ENCODE assay signal across 25 cellular contexts in the genomic region with DNA sequence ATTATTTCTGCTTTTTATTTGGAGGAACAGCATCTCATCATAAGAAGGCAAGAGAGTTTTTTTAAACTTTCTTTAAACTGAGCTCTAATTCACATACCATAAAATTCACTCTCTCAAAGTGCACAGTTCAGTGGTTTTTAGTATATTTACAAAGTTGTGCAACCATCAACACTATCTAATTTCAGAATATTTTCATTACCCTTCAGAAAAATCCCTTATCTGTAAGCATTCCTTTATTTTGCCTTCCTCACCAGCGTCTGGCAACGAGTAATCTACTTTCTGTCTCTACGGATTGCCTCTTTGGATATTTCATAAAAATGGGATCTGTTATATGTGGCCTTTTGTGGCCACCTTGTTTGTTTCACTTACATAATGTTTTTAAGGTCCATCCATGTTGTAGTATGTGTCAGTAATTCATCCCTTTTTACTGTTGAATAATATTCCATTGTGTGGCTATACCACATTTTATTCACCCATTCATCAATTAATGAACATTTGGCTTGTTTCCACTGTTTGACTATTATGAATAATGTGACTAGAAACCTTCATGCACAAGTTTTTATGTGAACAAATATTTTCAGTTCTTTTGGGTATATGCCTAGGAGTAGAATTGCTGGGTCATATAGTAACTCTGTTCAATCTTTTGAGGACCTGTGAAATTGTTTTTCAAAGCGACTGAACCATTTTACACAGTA.
"Had no signal": no experiment of that assay in that cellular context is flagged by ENCODE, and none has a peak within 500 bp of the region (broad histone marks: within the 10 kb centered on the region; RNA-seq: fewer than 3 reads in every experiment).

No MANE protein-coding gene starts in this region.

- H3K27me3 ChIP-seq: neural progenitor cell, neutrophil, right atrium auricular region, right lobe of liver, tibial nerve, uterus had no signal

- DNase-seq: hypothalamus; immature natural killer cell; islet precursor cell; left ventricle myocardium inferior; mesendoderm; naive B cell; natural killer cell; nephron progenitor cell; occipital lobe; right lobe of liver; stimulated activated CD4-positive, alpha-beta T cell treated with anti-CD3 and anti-CD28 coated beads, Interleukin-1b, Interleukin-23, amount 100 ng/mL, for 48 hours; stimulated activated CD4-positive, alpha-beta T cell treated with anti-CD3 and anti-CD28 coated beads, Interleukin-2, amount 100 ng/mL, for 48 hours; stimulated activated CD4-positive, alpha-beta T cell treated with anti-CD3 and anti-CD28 coated beads, Interleukin-4, amount 100 ng/mL, for 4 hours; stimulated activated CD8-positive, alpha-beta memory T cell treated with anti-CD3 and anti-CD28 coated beads, Interleukin-4, amount 100 ng/mL, for 48 hours; stimulated activated naive CD4-positive, alpha-beta T cell treated with Interleukin-2 at 50 U/mL for 16 hours; stimulated activated naive CD8-positive, alpha-beta T cell treated with anti-CD3 and anti-CD28 coated beads, Interleukin-15, amount 100 ng/mL, for 72 hours; substantia nigra; uterus had no signal

- H3K27ac ChIP-seq: left ventricle myocardium inferior, neural progenitor cell, neutrophil, right atrium auricular region, right lobe of liver, tibial nerve, uterus had no signal

- H3K4me1 ChIP-seq: neural progenitor cell, right atrium auricular region, right lobe of liver, uterus had no signal

- H3K4me3 ChIP-seq: left ventricle myocardium inferior, lung, neural progenitor cell, right atrium auricular region, right lobe of liver, smooth muscle cell, tibial nerve, uterus had no signal

- H3K9me3 ChIP-seq: neutrophil, right atrium auricular region, right lobe of liver, tibial nerve, uterus had no signal

- H3K36me3 ChIP-seq: left ventricle myocardium inferior, neural progenitor cell, neutrophil, right atrium auricular region, right lobe of liver, tibial nerve, uterus had no signal

- ATAC-seq: natural killer cell; right lobe of liver; stimulated activated memory B cell treated with anti-CD40 and anti-IgM and Interleukin-4, amounts not matched to agents 10 μg/mL and 1 μg/mL and 100 μg/mL, for 72 hours; stimulated activated naive CD8-positive, alpha-beta T cell treated with anti-CD3 and anti-CD28 coated beads, Interleukin-15, amount 100 ng/mL, for 72 hours had no signal

- H2AFZ ChIP-seq: neural progenitor cell had no signal

- H3K9ac ChIP-seq: neural progenitor cell had no signal

- H3K4me2 ChIP-seq: neural progenitor cell, smooth muscle cell had no signal
